Comparison of ENCODE assay signal across 8 cellular contexts in genomic region chr19:35774274-35775045, GRCh38. TPM values are rescaled to one million over a fixed set of nuclear protein-coding genes. Genes with fewer than 3 reads are reported as not detected.
DNase-seq lines count a peak whose midpoint lies in the region; ATAC-seq and TF ChIP-seq lines count a peak whose summit lies in the region.

No MANE protein-coding gene starts in this region.

- no peaks in the 10 kb centered on the region for H4K20me1 ChIP-seq in MM.1S (ENCODE audit: insufficient read depth, low read length)
- H4K20me1 ChIP-seq in mammary epithelial cell (ENCODE audit: insufficient read depth, low read length), result no peaks in the 10 kb centered on the region

- BruUV-seq in mammary epithelial cell (replicated peaks; lab: Mats Ljungman, UMichigan), result no TSS peak

- H3K4me1 ChIP-seq in CD4-positive, CD25-positive, alpha-beta regulatory T cell (ENCODE audit: control insufficient read depth, insufficient read depth, low read length, poor library complexity, severe bottlenecking), result peaks cover 17% of the 10 kb centered on the region
- H3K4me1 ChIP-seq in MM.1S (ENCODE audit: low read length), result peaks cover 12% of the 10 kb centered on the region
- H3K4me1 ChIP-seq in mammary epithelial cell (ENCODE audit: insufficient read depth, low read length), result no peaks in the 10 kb centered on the region
- H3K4me1 ChIP-seq in adrenal gland (replicated peaks in 1 of 2), result peaks cover 0 to 5% of the 10 kb centered on the region in 2 donors

- no peaks in the 10 kb centered on the region for H3K9me2 ChIP-seq in MM.1S (replicated peaks; ENCODE audit: insufficient read depth, low read length)

- peak overlapping the region; percentile 86 to 94 (median 90) for H3K4me3 Mint-ChIP-seq in CD4-positive, CD25-positive, alpha-beta regulatory T cell
- H3K4me3 Mint-ChIP-seq in natural killer cell treated with Interleukin-12 subunit alpha and Interleukin-12 subunit beta and Interleukin-15 and Interleukin-18, amount 100 ng/mL, for 72 hours, result peak overlapping the region; percentile 85

- no peak for DNase-seq in CD4-positive, CD25-positive, alpha-beta regulatory T cell
- DNase-seq in MM.1S (no peak), mammary epithelial cell (no peak), foreskin fibroblast (no peak), adrenal gland (no peak), dermis blood vessel endothelial cell (no peak)
- DNase-seq in natural killer cell treated with Interleukin-12 subunit alpha and Interleukin-12 subunit beta and Interleukin-15 and Interleukin-18, amount 100 ng/mL, for 72 hours (ENCODE audit: low spot score), result peak; percentile 53

- H3K36me3 ChIP-seq in CD4-positive, CD25-positive, alpha-beta regulatory T cell (ENCODE audit: control insufficient read depth, insufficient read depth, low read length), result no peaks in the 10 kb centered on the region
- H3K36me3 ChIP-seq in MM.1S (replicated peaks; ENCODE audit: insufficient read depth, low read length) (no peaks in the 10 kb centered on the region), mammary epithelial cell (ENCODE audit: insufficient read depth, low read length) (no peaks in the 10 kb centered on the region), adrenal gland (replicated peaks in 1 of 2) (no peaks in the 10 kb centered on the region)

- no peaks in the 10 kb centered on the region for H3K27me3 Mint-ChIP-seq in CD4-positive, CD25-positive, alpha-beta regulatory T cell
- no peaks in the 10 kb centered on the region for H3K27me3 Mint-ChIP-seq in natural killer cell treated with Interleukin-12 subunit alpha and Interleukin-12 subunit beta and Interleukin-15 and Interleukin-18, amount 100 ng/mL, for 72 hours

- H3K4me2 ChIP-seq in MM.1S (ENCODE audit: low read depth, low read length) (peak overlapping the region; percentile 63; the same call in 1 of the 2 replicates), mammary epithelial cell (ENCODE audit: insufficient read depth, low read depth, low read length) (peak overlapping the region; percentile 68)

- H3K27ac Mint-ChIP-seq in CD4-positive, CD25-positive, alpha-beta regulatory T cell, result peak overlapping the region in 1 of 3 donors; percentile 73
- H3K27ac Mint-ChIP-seq in natural killer cell treated with Interleukin-12 subunit alpha and Interleukin-12 subunit beta and Interleukin-15 and Interleukin-18, amount 100 ng/mL, for 72 hours, result no peak overlapping the region

- H3K4me3 ChIP-seq in CD4-positive, CD25-positive, alpha-beta regulatory T cell (ENCODE audit: low read depth, low read length), result peak overlapping the region; percentile 69
- peak overlapping the region; percentile 56 for H3K4me3 ChIP-seq in MM.1S (ENCODE audit: low read length)
- peak overlapping the region; percentile 16 to 70 (median 68) for H3K4me3 ChIP-seq in mammary epithelial cell (replicated peaks in 1 of 3; ENCODE audit: insufficient read depth in 1 of 3, low read depth in 2 of 3, low read length in 3 of 3)
- peak overlapping the region in 1 of 2 donors; percentile 66 for H3K4me3 ChIP-seq in foreskin fibroblast (ENCODE audit: low read depth in 1 of 2, low read length in 2 of 2)
- H3K4me3 ChIP-seq in adrenal gland, result peak overlapping the region in 1 of 4 donors; percentile 99

- peaks cover 4 to 28% (median 9%) of the 10 kb centered on the region in 4 donors for H3K4me1 Mint-ChIP-seq in CD4-positive, CD25-positive, alpha-beta regulatory T cell
- peaks cover 20 to 25% of the 10 kb centered on the region in 2 donors for H3K4me1 Mint-ChIP-seq in natural killer cell treated with Interleukin-12 subunit alpha and Interleukin-12 subunit beta and Interleukin-15 and Interleukin-18, amount 100 ng/mL, for 72 hours (ENCODE audit: low read depth in 2 of 2)

- no peaks in the 10 kb centered on the region for H3K27me3 ChIP-seq in CD4-positive, CD25-positive, alpha-beta regulatory T cell (ENCODE audit: control insufficient read depth, insufficient read depth, low read length)
- H3K27me3 ChIP-seq in MM.1S (replicated peaks; ENCODE audit: insufficient read depth, low read length) (no peaks in the 10 kb centered on the region), mammary epithelial cell (ENCODE audit: insufficient read depth, low read length) (no peaks in the 10 kb centered on the region), adrenal gland (no peaks in the 10 kb centered on the region)

- TF ChIP-seq CTCF in MM.1S (IDR thresholded peaks at IDR 0.05; ENCODE audit: low read length) (no peak), mammary epithelial cell (conservative IDR thresholded peaks at IDR 0.05 in 1 of 2, IDR thresholded peaks at IDR 0.05 in 1 of 2; ENCODE audit: extremely low read depth in 1 of 2, insufficient read depth in 1 of 2, low read depth in 1 of 2, low read length in 2 of 2) (no peak), foreskin fibroblast (IDR thresholded peaks at IDR 0.05; ENCODE audit: low read depth, low read length) (no peak), adrenal gland (IDR thresholded peaks at IDR 0.05) (no peak)

- no peak overlapping the region for H3K9ac ChIP-seq in MM.1S (ENCODE audit: low read length)
- H3K9ac ChIP-seq in mammary epithelial cell (ENCODE audit: insufficient read depth, low read length), result no peak overlapping the region

- intact Hi-C loops in mammary epithelial cell (cut with micrococcal nuclease), result loop anchor here (1.0 kb wide), 1 partner anchor 16 kb away; the partner anchor contains the start of gene PROSER3
- intact Hi-C loops in adrenal gland (cut with DNase I), result no loop called here

- no peaks in the 10 kb centered on the region for H3K9me3 Mint-ChIP-seq in CD4-positive, CD25-positive, alpha-beta regulatory T cell
- H3K9me3 Mint-ChIP-seq in natural killer cell treated with Interleukin-12 subunit alpha and Interleukin-12 subunit beta and Interleukin-15 and Interleukin-18, amount 100 ng/mL, for 72 hours, result no peaks in the 10 kb centered on the region

- ATAC-seq in CD4-positive, CD25-positive, alpha-beta regulatory T cell (ENCODE audit: low read depth in 2 of 2), result no peak
- no peak for ATAC-seq in natural killer cell treated with Interleukin-12 subunit alpha and Interleukin-12 subunit beta and Interleukin-15 and Interleukin-18, amount 100 ng/mL, for 72 hours
- ATAC-seq in GM21619 (IDR thresholded peaks at IDR 0.05; ENCODE audit: unreplicated experiment), result no peak

- no peaks in the 10 kb centered on the region for H3F3A ChIP-seq in MM.1S (ENCODE audit: insufficient read depth, low read length)

- peaks cover 13% of the 10 kb centered on the region for H3K79me2 ChIP-seq in MM.1S (ENCODE audit: low read length)
- H3K79me2 ChIP-seq in mammary epithelial cell (ENCODE audit: insufficient read depth, low read length), result no peaks in the 10 kb centered on the region

- dilution Hi-C loops in mammary epithelial cell (cut with HindIII; ENCODE audit: low sequenced_read_pairs), result no loop called here

- WGBS in mammary epithelial cell (ENCODE audit: low coverage, missing lambda C conversion rate), result 28% methylated on average over 14 of the region's 16 CpGs
- 37 to 54% (median 43%) methylated on average over 14 to 16 of the region's 16 CpGs for WGBS in adrenal gland, 4 donors

- CTCF ChIA-PET in mammary epithelial cell (lab: Charles Lee; ENCODE audit: low non-redundant PET), result no interaction called here

- H3K9me3 ChIP-seq in CD4-positive, CD25-positive, alpha-beta regulatory T cell (ENCODE audit: control insufficient read depth in 2 of 2, low read length in 2 of 2), result no peaks in the 10 kb centered on the region
- H3K9me3 ChIP-seq in MM.1S (replicated peaks; ENCODE audit: insufficient read depth, low read length) (no peaks in the 10 kb centered on the region), mammary epithelial cell (replicated peaks; ENCODE audit: insufficient read depth, low read length) (no peaks in the 10 kb centered on the region), adrenal gland (replicated peaks in 1 of 3) (no peaks in the 10 kb centered on the region)

- no peak overlapping the region for H3K27ac ChIP-seq in CD4-positive, CD25-positive, alpha-beta regulatory T cell (ENCODE audit: insufficient read depth, low read length, poor library complexity, severe bottlenecking)
- H3K27ac ChIP-seq in MM.1S (ENCODE audit: low read length) (no peak overlapping the region), mammary epithelial cell (ENCODE audit: insufficient read depth, low read depth, low read length) (no peak overlapping the region), adrenal gland (no peak overlapping the region)

- H3K36me3 Mint-ChIP-seq in CD4-positive, CD25-positive, alpha-beta regulatory T cell, result peaks cover 4% of the 10 kb centered on the region
- no peaks in the 10 kb centered on the region for H3K36me3 Mint-ChIP-seq in natural killer cell treated with Interleukin-12 subunit alpha and Interleukin-12 subunit beta and Interleukin-15 and Interleukin-18, amount 100 ng/mL, for 72 hours

- no peak for TF ChIP-seq POLR2A in adrenal gland (IDR thresholded peaks at IDR 0.05)

- H2AFZ ChIP-seq in MM.1S (ENCODE audit: low read length), result peak overlapping the region; percentile 49
- H2AFZ ChIP-seq in mammary epithelial cell (ENCODE audit: low read depth, low read length), result peak overlapping the region; percentile 7

- in situ Hi-C loops in mammary epithelial cell (cut with MboI; ENCODE audit: low sequenced_read_pairs in 2 of 2), result no loop called here

RNA-seq across cellular contexts. Expression of gene ARHGAP33, which starts 0.9 kb away (rescaled TPM):
- 46.7 TPM for total RNA-seq in CD4-positive, CD25-positive, alpha-beta regulatory T cell
- under 1 TPM in 1 of 4 donors, not detected in 3; 0.40 TPM for polyA plus RNA-seq in CD4-positive, CD25-positive, alpha-beta regulatory T cell
- 10 to 100 TPM in 1 of 2 donors, under 1 TPM in 1; 0.33 to 11.6 TPM for total RNA-seq in mammary epithelial cell
- polyA plus RNA-seq in mammary epithelial cell, result 8.3 TPM
- not detected for polyA minus RNA-seq in mammary epithelial cell
- 10 to 100 TPM; 31.5 to 45.0 TPM for total RNA-seq in natural killer cell treated with Interleukin-12 subunit alpha and Interleukin-12 subunit beta and Interleukin-15 and Interleukin-18, amount 100 ng/mL, for 72 hours
- 10 to 100 TPM in 3 of 8 donors, 1 to 10 TPM in 4, under 1 TPM in 1; 0.54 to 30.9 (median 5.5) TPM for total RNA-seq in adrenal gland
- polyA plus RNA-seq in adrenal gland, result 10 to 100 TPM in 2 of 3 donors, 1 to 10 TPM in 1; 1.2 to 90.3 (median 27.9) TPM
- total RNA-seq in dermis blood vessel endothelial cell, result 4.7 and 4.8 TPM in 2 replicates

RNA-seq across cellular contexts. Expression of gene PROSER3, which starts 16.5 kb away (rescaled TPM):
- total RNA-seq in CD4-positive, CD25-positive, alpha-beta regulatory T cell, result 39.5 TPM
- 1 to 10 TPM; 4.3 to 6.4 (median 5.0) TPM for polyA plus RNA-seq in CD4-positive, CD25-positive, alpha-beta regulatory T cell
- total RNA-seq in mammary epithelial cell (10 to 100 TPM in 1 of 2 donors, 1 to 10 TPM in 1; 9.7 to 48.3 TPM), adrenal gland (10 to 100 TPM in 5 of 8 donors, 1 to 10 TPM in 3; 4.4 to 18.5 (median 11.0) TPM), dermis blood vessel endothelial cell (3.3 and 3.7 TPM in 2 replicates)
- polyA plus RNA-seq in mammary epithelial cell (21.2 TPM), adrenal gland (10 to 100 TPM in 2 of 3 donors, 1 to 10 TPM in 1; 7.0 to 27.3 (median 14.7) TPM)
- polyA minus RNA-seq in mammary epithelial cell, result 74.3 TPM
- 10 to 100 TPM; 36.2 to 53.8 TPM for total RNA-seq in natural killer cell treated with Interleukin-12 subunit alpha and Interleukin-12 subunit beta and Interleukin-15 and Interleukin-18, amount 100 ng/mL, for 72 hours

RNA-seq across cellular contexts. Expression of gene HSPB6, which starts 17.6 kb away (rescaled TPM):
- not detected for total RNA-seq in CD4-positive, CD25-positive, alpha-beta regulatory T cell
- not detected for polyA plus RNA-seq in CD4-positive, CD25-positive, alpha-beta regulatory T cell
- total RNA-seq in mammary epithelial cell, result not detected
- not detected for polyA plus RNA-seq in mammary epithelial cell
- not detected for polyA minus RNA-seq in mammary epithelial cell
- total RNA-seq in natural killer cell treated with Interleukin-12 subunit alpha and Interleukin-12 subunit beta and Interleukin-15 and Interleukin-18, amount 100 ng/mL, for 72 hours, result not detected
- total RNA-seq in adrenal gland, result 100 to 1,000 TPM in 7 of 8 donors, 10 to 100 TPM in 1; 78.3 to 431 (median 197) TPM
- polyA plus RNA-seq in adrenal gland, result 100 to 1,000 TPM; 524 to 932 (median 718) TPM
- total RNA-seq in dermis blood vessel endothelial cell, result 0.17 and 1.2 TPM in 2 replicates

RNA-seq across cellular contexts. Expression of gene LIN37, which starts 26.1 kb away (rescaled TPM):
- total RNA-seq in CD4-positive, CD25-positive, alpha-beta regulatory T cell, result 11.7 TPM
- 10 to 100 TPM in 3 of 4 donors, 1 to 10 TPM in 1; 9.9 to 16.5 (median 11.8) TPM for polyA plus RNA-seq in CD4-positive, CD25-positive, alpha-beta regulatory T cell
- total RNA-seq in mammary epithelial cell (10 to 100 TPM; 13.6 to 14.5 TPM), adrenal gland (10 to 100 TPM in 7 of 8 donors, 1 to 10 TPM in 1; 6.0 to 28.2 (median 12.5) TPM), dermis blood vessel endothelial cell (4.7 and 8.2 TPM in 2 replicates)
- polyA plus RNA-seq in mammary epithelial cell (12.9 TPM), adrenal gland (100 to 1,000 TPM in 1 of 3 donors, 10 to 100 TPM in 2; 11.3 to 137 (median 75.9) TPM)
- 89.1 TPM for polyA minus RNA-seq in mammary epithelial cell
- total RNA-seq in natural killer cell treated with Interleukin-12 subunit alpha and Interleukin-12 subunit beta and Interleukin-15 and Interleukin-18, amount 100 ng/mL, for 72 hours, result 10 to 100 TPM in 1 of 2 donors, 1 to 10 TPM in 1; 9.6 to 24.7 TPM

RNA-seq across cellular contexts. Expression of gene PSENEN, which starts 29.0 kb away (rescaled TPM):
- 21.1 TPM for total RNA-seq in CD4-positive, CD25-positive, alpha-beta regulatory T cell
- 10 to 100 TPM; 66.1 to 99.6 (median 72.9) TPM for polyA plus RNA-seq in CD4-positive, CD25-positive, alpha-beta regulatory T cell
- 10 to 100 TPM in 1 of 2 donors, 1 to 10 TPM in 1; 8.7 to 55.4 TPM for total RNA-seq in mammary epithelial cell
- 33.7 TPM for polyA plus RNA-seq in mammary epithelial cell
- 40.9 TPM for polyA minus RNA-seq in mammary epithelial cell
- 10 to 100 TPM; 66.4 to 84.2 TPM for total RNA-seq in natural killer cell treated with Interleukin-12 subunit alpha and Interleukin-12 subunit beta and Interleukin-15 and Interleukin-18, amount 100 ng/mL, for 72 hours
- total RNA-seq in adrenal gland, result 10 to 100 TPM; 29.5 to 88.2 (median 63.0) TPM
- polyA plus RNA-seq in adrenal gland, result 100 to 1,000 TPM in 2 of 3 donors, 10 to 100 TPM in 1; 93.1 to 230 (median 174) TPM
- 15.1 and 16.1 TPM in 2 replicates for total RNA-seq in dermis blood vessel endothelial cell

Comparison
In these comparisons a context has a peak if more than half of its experiments do, and no peak if none do; other contexts are left out.
1. RNA of gene HSPB6, which starts 17.6 kb away (total RNA-seq): 78.3 to 431 TPM in adrenal gland; not detected in natural killer cell treated with Interleukin-12 subunit alpha and Interleukin-12 subunit beta and Interleukin-15 and Interleukin-18, amount 100 ng/mL, for 72 hours, 0.17 to 1.2 TPM in dermis blood vessel endothelial cell, not detected in CD4-positive, CD25-positive, alpha-beta regulatory T cell (single experiment) and not detected in mammary epithelial cell; every median in the first group is over 10 times any median in the second.